Comparison of ENCODE assay signal across 8 cellular contexts in the genomic region with DNA sequence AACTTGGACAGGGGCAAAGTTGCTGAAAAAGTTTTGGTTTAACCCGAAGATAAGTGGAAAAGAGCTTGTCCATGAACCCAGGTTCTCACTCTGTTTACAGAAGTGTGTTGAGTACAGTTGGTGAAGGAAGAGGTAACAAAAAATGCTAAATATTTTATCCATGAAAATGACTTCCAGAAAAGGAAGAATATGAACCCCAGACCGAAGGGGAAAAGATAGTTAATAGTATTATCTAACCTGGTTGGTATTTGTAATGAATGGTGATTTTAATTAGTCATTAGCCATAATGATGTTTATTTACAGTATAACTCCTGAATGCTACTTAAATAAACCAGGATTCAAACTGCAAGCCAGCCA. TPM values are rescaled to one million over a fixed set of nuclear protein-coding genes. Genes with fewer than 3 reads are reported as not detected.
DNase-seq lines count a peak whose midpoint lies in the region; ATAC-seq and TF ChIP-seq lines count a peak whose summit lies in the region.

No MANE protein-coding gene starts in this region.

- H2AFZ ChIP-seq in hepatocyte: peak overlapping the region; percentile 58

- H3K79me2 ChIP-seq in hepatocyte: peaks cover 4% of the 10 kb centered on the region

- H3K27me3 ChIP-seq in HL-60 (ENCODE audit: insufficient read depth, poor library complexity, severe bottlenecking) (no peaks in the 10 kb centered on the region), hepatocyte (no peaks in the 10 kb centered on the region)

- peaks cover 2% of the 10 kb centered on the region for H3K36me3 ChIP-seq in hepatocyte (replicated peaks; ENCODE audit: insufficient read depth, low read depth)

- peak overlapping the region; percentile 61 for H3K27ac ChIP-seq in HL-60 (replicated peaks)
- H3K27ac ChIP-seq in hepatocyte: peak overlapping the region; percentile 91

- H3K36me3 Mint-ChIP-seq in activated CD8-positive, alpha-beta T cell treated with anti-CD3 and anti-CD28 coated beads, Interleukin-2, amount 10 ng/mL, durations not matched to agents 7 days and 5 days (ENCODE audit: low read depth): peaks cover 19% of the 10 kb centered on the region
- H3K36me3 Mint-ChIP-seq in stimulated activated memory B cell treated with anti-CD40 and anti-IgM and Interleukin-4, amounts not matched to agents 10 μg/mL and 1 μg/mL and 100 μg/mL, for 72 hours: peaks cover 32% of the 10 kb centered on the region

- no peak for TF ChIP-seq POLR2A in GM18505 (IDR thresholded peaks at IDR 0.05; ENCODE audit: borderline replicate concordance, extremely low read depth, insufficient read depth, insufficient read length)

- no peaks in the 10 kb centered on the region for H3K9me3 ChIP-seq in hepatocyte (ENCODE audit: low read depth)

- CTCF ChIA-PET in activated CD8-positive, alpha-beta T cell treated with anti-CD3 and anti-CD28 coated beads, Interleukin-2, amount 10 ng/mL, durations not matched to agents 7 days and 5 days (lab: Charles Lee): interaction anchor here (0.7 to 1.9 kb wide), 8 partner anchors 8 to 213 kb away, joined by 3 to 16 read pairs (median 4); a partner anchor contains a TSS

- 62% methylated on average over 2 of the region's 2 CpGs for WGBS in hepatocyte (ENCODE audit: low lambda C conversion rate, missing lambda C conversion rate)

- no peak overlapping the region for H3K4me3 ChIP-seq in HL-60 (replicated peaks; ENCODE audit: insufficient read depth, low read length)
- peak overlapping the region; percentile 31 for H3K4me3 ChIP-seq in hepatocyte

- peak overlapping the region; percentile 90 for H3K4me3 Mint-ChIP-seq in activated CD8-positive, alpha-beta T cell treated with anti-CD3 and anti-CD28 coated beads, Interleukin-2, amount 10 ng/mL, durations not matched to agents 7 days and 5 days
- H3K4me3 Mint-ChIP-seq in stimulated activated memory B cell treated with anti-CD40 and anti-IgM and Interleukin-4, amounts not matched to agents 10 μg/mL and 1 μg/mL and 100 μg/mL, for 72 hours: peak overlapping the region; percentile 99

- H4K20me1 ChIP-seq in hepatocyte (ENCODE audit: insufficient read depth, poor library complexity, severe bottlenecking): no peaks in the 10 kb centered on the region

- peak overlapping the region; percentile 82 for H3K27ac Mint-ChIP-seq in activated CD8-positive, alpha-beta T cell treated with anti-CD3 and anti-CD28 coated beads, Interleukin-2, amount 10 ng/mL, durations not matched to agents 7 days and 5 days
- peak overlapping the region; percentile 93 for H3K27ac Mint-ChIP-seq in stimulated activated memory B cell treated with anti-CD40 and anti-IgM and Interleukin-4, amounts not matched to agents 10 μg/mL and 1 μg/mL and 100 μg/mL, for 72 hours

- POLR2A ChIA-PET in activated CD8-positive, alpha-beta T cell treated with anti-CD3 and anti-CD28 coated beads, Interleukin-2, amount 10 ng/mL, durations not matched to agents 7 days and 5 days (lab: Charles Lee): interaction anchor here (0.6 to 11.7 kb wide), 14 partner anchors 11 to 231 kb away, joined by 3 to 253 read pairs (median 4); a partner anchor contains a TSS

- no peaks in the 10 kb centered on the region for H3K9me2 ChIP-seq in hepatocyte (replicated peaks; ENCODE audit: insufficient read depth)

- TF ChIP-seq CTCF in HL-60 (IDR thresholded peaks at IDR 0.05; ENCODE audit: insufficient read depth, low read length): no peak
- no peak for TF ChIP-seq CTCF in hepatocyte (IDR thresholded peaks at IDR 0.05; ENCODE audit: poor library complexity)

- H3K4me1 Mint-ChIP-seq in activated CD8-positive, alpha-beta T cell treated with anti-CD3 and anti-CD28 coated beads, Interleukin-2, amount 10 ng/mL, durations not matched to agents 7 days and 5 days (ENCODE audit: low read depth): peaks cover 29% of the 10 kb centered on the region
- peaks cover 35% of the 10 kb centered on the region for H3K4me1 Mint-ChIP-seq in stimulated activated memory B cell treated with anti-CD40 and anti-IgM and Interleukin-4, amounts not matched to agents 10 μg/mL and 1 μg/mL and 100 μg/mL, for 72 hours

- H3K9me3 Mint-ChIP-seq in activated CD8-positive, alpha-beta T cell treated with anti-CD3 and anti-CD28 coated beads, Interleukin-2, amount 10 ng/mL, durations not matched to agents 7 days and 5 days (ENCODE audit: insufficient read depth): no peaks in the 10 kb centered on the region
- H3K9me3 Mint-ChIP-seq in stimulated activated memory B cell treated with anti-CD40 and anti-IgM and Interleukin-4, amounts not matched to agents 10 μg/mL and 1 μg/mL and 100 μg/mL, for 72 hours: no peaks in the 10 kb centered on the region

- no peak for DNase-seq in HL-60 (ENCODE audit: low read depth in 1 of 2, low spot score in 1 of 2)
- DNase-seq in activated CD8-positive, alpha-beta T cell treated with anti-CD3 and anti-CD28 coated beads, Interleukin-2, amount 10 ng/mL, durations not matched to agents 7 days and 5 days: no peak
- DNase-seq in hepatocyte (ENCODE audit: low spot score): no peak
- no peak for DNase-seq in NCI-H2196 treated with DMSO at 0.1 percent for 48 hours (lab: John Stamatoyannopoulos, UW; ENCODE audit: unreplicated experiment)

- H3K4me1 ChIP-seq in hepatocyte (ENCODE audit: insufficient read depth): peaks cover 23% of the 10 kb centered on the region

- ATAC-seq in activated CD8-positive, alpha-beta T cell treated with anti-CD3 and anti-CD28 coated beads, Interleukin-2, amount 10 ng/mL, durations not matched to agents 7 days and 5 days: no peak
- no peak for ATAC-seq in stimulated activated memory B cell treated with anti-CD40 and anti-IgM and Interleukin-4, amounts not matched to agents 10 μg/mL and 1 μg/mL and 100 μg/mL, for 72 hours
- ATAC-seq in GM18861 (IDR thresholded peaks at IDR 0.05; ENCODE audit: unreplicated experiment) (no peak), GM18505 (IDR thresholded peaks at IDR 0.05; ENCODE audit: unreplicated experiment) (no peak), HG03457 (IDR thresholded peaks at IDR 0.05; ENCODE audit: unreplicated experiment) (no peak)

- no peaks in the 10 kb centered on the region for H3K27me3 Mint-ChIP-seq in activated CD8-positive, alpha-beta T cell treated with anti-CD3 and anti-CD28 coated beads, Interleukin-2, amount 10 ng/mL, durations not matched to agents 7 days and 5 days (ENCODE audit: low read depth)
- H3K27me3 Mint-ChIP-seq in stimulated activated memory B cell treated with anti-CD40 and anti-IgM and Interleukin-4, amounts not matched to agents 10 μg/mL and 1 μg/mL and 100 μg/mL, for 72 hours: no peaks in the 10 kb centered on the region

- H3K4me2 ChIP-seq in hepatocyte: peak overlapping the region; percentile 93

RNA-seq across cellular contexts. Expression of a gene that starts 0.6 kb away (rescaled TPM):
- 10 to 100 TPM; 10.1 to 12.4 TPM for total RNA-seq in activated CD8-positive, alpha-beta T cell treated with anti-CD3 and anti-CD28 coated beads, Interleukin-2, amount 10 ng/mL, durations not matched to agents 7 days and 5 days
- 6.7 and 11.4 TPM in 2 replicates for total RNA-seq in hepatocyte
- polyA plus RNA-seq in hepatocyte: 7.2 and 8.4 TPM in 2 replicates

RNA-seq across cellular contexts. Expression of a gene that starts 17.3 kb away (rescaled TPM):
- total RNA-seq in activated CD8-positive, alpha-beta T cell treated with anti-CD3 and anti-CD28 coated beads, Interleukin-2, amount 10 ng/mL, durations not matched to agents 7 days and 5 days: not detected
- total RNA-seq in hepatocyte: not detected in 2 replicates
- polyA plus RNA-seq in hepatocyte: 2.8 and 3.2 TPM in 2 replicates

RNA-seq across cellular contexts. Expression of a gene that starts 22.7 kb away (rescaled TPM):
- total RNA-seq in activated CD8-positive, alpha-beta T cell treated with anti-CD3 and anti-CD28 coated beads, Interleukin-2, amount 10 ng/mL, durations not matched to agents 7 days and 5 days: 1,000 to 10,000 TPM; 4,963 to 6,708 TPM
- not detected in 2 replicates for total RNA-seq in hepatocyte
- 2.9 TPM in 1 of 2 replicates, not detected in the other for polyA plus RNA-seq in hepatocyte

RNA-seq across cellular contexts. Expression of a gene that starts 40.1 kb away (rescaled TPM):
- total RNA-seq in activated CD8-positive, alpha-beta T cell treated with anti-CD3 and anti-CD28 coated beads, Interleukin-2, amount 10 ng/mL, durations not matched to agents 7 days and 5 days: 10 to 100 TPM; 40.9 to 41.3 TPM
- 82.4 and 82.7 TPM in 2 replicates for total RNA-seq in hepatocyte
- 37.6 and 37.7 TPM in 2 replicates for polyA plus RNA-seq in hepatocyte

Comparison
In these comparisons a context has a peak if more than half of its experiments do, and no peak if none do; other contexts are left out.
1. RNA of a gene that starts 22.7 kb away (total RNA-seq): 4,963 to 6,708 TPM in activated CD8-positive, alpha-beta T cell treated with anti-CD3 and anti-CD28 coated beads, Interleukin-2, amount 10 ng/mL, durations not matched to agents 7 days and 5 days; not detected in hepatocyte; every median in the first group is over 1,000 times any median in the second.